In the genomic region with DNA sequence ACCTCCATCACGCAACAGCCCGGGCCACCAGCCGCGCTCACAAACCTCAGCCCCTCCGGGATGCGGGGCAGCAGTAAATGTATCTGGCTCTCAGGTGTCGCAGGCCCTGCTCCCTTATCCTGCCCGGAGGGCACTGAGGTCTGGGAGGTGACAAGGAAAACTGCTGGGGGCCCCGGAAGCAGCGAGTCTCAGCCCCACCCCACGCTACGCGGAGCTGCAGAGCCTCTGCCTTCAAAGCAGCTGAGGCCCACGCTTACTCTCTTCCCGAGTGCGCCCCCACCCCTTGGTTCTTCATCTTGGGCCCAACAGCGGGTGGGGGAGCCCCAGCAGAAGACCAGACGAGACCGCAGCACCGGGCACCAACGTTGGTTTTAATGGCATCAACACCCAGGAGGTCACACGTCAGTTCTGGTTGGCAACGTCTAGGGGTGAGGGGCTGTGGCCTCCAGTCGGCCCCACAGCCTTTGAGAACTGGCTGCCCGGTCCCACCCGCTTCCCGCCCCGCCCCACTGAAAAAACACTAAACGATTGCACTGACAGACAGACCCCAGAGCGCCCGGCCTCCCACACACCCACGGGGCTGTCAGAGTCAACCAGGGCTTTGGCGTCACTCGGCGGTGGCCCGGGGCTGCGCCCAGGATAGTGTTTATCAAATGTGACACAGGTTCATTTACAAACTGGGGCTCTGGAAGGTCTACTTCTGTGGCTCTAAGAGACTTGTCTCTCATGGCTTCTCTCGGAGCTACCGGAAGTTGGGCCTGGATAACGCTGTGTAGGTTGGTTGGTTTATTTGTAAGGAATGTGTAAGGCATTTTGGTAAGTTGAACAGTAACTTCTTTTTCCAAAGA, we compare ENCODE assay signal across 1 cellular context.
TF ChIP-seq lines count a peak whose summit lies in the region.

No MANE protein-coding gene starts in this region.

TF ChIP-seq in GM23338, 12 proteins besides CTCF, POLR2A, EP300 and RAD21 (continued from another document):
- TF ChIP-seq, protein P1, sequence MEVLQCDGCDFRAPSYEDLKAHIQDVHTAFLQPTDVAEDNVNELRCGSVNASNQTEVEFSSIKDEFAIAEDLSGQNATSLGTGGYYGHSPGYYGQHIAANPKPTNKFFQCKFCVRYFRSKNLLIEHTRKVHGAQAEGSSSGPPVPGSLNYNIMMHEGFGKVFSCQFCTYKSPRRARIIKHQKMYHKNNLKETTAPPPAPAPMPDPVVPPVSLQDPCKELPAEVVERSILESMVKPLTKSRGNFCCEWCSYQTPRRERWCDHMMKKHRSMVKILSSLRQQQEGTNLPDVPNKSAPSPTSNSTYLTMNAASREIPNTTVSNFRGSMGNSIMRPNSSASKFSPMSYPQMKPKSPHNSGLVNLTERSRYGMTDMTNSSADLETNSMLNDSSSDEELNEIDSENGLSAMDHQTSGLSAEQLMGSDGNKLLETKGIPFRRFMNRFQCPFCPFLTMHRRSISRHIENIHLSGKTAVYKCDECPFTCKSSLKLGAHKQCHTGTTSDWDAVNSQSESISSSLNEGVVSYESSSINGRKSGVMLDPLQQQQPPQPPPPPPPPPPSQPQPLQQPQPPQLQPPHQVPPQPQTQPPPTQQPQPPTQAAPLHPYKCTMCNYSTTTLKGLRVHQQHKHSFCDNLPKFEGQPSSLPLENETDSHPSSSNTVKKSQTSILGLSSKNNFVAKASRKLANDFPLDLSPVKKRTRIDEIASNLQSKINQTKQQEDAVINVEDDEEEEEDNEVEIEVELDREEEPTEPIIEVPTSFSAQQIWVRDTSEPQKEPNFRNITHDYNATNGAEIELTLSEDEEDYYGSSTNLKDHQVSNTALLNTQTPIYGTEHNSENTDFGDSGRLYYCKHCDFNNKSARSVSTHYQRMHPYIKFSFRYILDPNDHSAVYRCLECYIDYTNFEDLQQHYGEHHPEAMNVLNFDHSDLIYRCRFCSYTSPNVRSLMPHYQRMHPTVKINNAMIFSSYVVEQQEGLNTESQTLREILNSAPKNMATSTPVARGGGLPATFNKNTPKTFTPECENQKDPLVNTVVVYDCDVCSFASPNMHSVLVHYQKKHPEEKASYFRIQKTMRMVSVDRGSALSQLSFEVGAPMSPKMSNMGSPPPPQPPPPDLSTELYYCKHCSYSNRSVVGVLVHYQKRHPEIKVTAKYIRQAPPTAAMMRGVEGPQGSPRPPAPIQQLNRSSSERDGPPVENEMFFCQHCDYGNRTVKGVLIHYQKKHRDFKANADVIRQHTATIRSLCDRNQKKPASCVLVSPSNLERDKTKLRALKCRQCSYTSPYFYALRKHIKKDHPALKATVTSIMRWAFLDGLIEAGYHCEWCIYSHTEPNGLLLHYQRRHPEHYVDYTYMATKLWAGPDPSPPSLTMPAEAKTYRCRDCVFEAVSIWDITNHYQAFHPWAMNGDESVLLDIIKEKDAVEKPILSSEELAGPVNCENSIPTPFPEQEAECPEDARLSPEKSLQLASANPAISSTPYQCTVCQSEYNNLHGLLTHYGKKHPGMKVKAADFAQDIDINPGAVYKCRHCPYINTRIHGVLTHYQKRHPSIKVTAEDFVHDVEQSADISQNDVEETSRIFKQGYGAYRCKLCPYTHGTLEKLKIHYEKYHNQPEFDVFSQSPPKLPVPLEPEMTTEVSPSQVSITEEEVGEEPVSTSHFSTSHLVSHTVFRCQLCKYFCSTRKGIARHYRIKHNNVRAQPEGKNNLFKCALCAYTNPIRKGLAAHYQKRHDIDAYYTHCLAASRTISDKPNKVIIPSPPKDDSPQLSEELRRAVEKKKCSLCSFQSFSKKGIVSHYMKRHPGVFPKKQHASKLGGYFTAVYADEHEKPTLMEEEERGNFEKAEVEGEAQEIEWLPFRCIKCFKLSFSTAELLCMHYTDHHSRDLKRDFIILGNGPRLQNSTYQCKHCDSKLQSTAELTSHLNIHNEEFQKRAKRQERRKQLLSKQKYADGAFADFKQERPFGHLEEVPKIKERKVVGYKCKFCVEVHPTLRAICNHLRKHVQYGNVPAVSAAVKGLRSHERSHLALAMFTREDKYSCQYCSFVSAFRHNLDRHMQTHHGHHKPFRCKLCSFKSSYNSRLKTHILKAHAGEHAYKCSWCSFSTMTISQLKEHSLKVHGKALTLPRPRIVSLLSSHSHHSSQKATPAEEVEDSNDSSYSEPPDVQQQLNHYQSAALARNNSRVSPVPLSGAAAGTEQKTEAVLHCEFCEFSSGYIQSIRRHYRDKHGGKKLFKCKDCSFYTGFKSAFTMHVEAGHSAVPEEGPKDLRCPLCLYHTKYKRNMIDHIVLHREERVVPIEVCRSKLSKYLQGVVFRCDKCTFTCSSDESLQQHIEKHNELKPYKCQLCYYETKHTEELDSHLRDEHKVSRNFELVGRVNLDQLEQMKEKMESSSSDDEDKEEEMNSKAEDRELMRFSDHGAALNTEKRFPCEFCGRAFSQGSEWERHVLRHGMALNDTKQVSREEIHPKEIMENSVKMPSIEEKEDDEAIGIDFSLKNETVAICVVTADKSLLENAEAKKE (CRISPR knock-in tag; IDR thresholded peaks at IDR 0.05) = no peak
- no peak for TF ChIP-seq EZH2phosphoT487 (IDR thresholded peaks at IDR 0.05; ENCODE audit: unreplicated experiment)
- TF ChIP-seq, protein P2, sequence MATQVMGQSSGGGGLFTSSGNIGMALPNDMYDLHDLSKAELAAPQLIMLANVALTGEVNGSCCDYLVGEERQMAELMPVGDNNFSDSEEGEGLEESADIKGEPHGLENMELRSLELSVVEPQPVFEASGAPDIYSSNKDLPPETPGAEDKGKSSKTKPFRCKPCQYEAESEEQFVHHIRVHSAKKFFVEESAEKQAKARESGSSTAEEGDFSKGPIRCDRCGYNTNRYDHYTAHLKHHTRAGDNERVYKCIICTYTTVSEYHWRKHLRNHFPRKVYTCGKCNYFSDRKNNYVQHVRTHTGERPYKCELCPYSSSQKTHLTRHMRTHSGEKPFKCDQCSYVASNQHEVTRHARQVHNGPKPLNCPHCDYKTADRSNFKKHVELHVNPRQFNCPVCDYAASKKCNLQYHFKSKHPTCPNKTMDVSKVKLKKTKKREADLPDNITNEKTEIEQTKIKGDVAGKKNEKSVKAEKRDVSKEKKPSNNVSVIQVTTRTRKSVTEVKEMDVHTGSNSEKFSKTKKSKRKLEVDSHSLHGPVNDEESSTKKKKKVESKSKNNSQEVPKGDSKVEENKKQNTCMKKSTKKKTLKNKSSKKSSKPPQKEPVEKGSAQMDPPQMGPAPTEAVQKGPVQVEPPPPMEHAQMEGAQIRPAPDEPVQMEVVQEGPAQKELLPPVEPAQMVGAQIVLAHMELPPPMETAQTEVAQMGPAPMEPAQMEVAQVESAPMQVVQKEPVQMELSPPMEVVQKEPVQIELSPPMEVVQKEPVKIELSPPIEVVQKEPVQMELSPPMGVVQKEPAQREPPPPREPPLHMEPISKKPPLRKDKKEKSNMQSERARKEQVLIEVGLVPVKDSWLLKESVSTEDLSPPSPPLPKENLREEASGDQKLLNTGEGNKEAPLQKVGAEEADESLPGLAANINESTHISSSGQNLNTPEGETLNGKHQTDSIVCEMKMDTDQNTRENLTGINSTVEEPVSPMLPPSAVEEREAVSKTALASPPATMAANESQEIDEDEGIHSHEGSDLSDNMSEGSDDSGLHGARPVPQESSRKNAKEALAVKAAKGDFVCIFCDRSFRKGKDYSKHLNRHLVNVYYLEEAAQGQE (IDR thresholded peaks at IDR 0.05; ENCODE audit: unreplicated experiment) = no peak
- no peak for TF ChIP-seq NANOG (IDR thresholded peaks at IDR 0.05; ENCODE audit: borderline replicate concordance)
- TF ChIP-seq POLR2AphosphoS5 (IDR thresholded peaks at IDR 0.05; ENCODE audit: low read depth) = no peak
